ENCODE assay signal across 8 cellular contexts in the genomic region with DNA sequence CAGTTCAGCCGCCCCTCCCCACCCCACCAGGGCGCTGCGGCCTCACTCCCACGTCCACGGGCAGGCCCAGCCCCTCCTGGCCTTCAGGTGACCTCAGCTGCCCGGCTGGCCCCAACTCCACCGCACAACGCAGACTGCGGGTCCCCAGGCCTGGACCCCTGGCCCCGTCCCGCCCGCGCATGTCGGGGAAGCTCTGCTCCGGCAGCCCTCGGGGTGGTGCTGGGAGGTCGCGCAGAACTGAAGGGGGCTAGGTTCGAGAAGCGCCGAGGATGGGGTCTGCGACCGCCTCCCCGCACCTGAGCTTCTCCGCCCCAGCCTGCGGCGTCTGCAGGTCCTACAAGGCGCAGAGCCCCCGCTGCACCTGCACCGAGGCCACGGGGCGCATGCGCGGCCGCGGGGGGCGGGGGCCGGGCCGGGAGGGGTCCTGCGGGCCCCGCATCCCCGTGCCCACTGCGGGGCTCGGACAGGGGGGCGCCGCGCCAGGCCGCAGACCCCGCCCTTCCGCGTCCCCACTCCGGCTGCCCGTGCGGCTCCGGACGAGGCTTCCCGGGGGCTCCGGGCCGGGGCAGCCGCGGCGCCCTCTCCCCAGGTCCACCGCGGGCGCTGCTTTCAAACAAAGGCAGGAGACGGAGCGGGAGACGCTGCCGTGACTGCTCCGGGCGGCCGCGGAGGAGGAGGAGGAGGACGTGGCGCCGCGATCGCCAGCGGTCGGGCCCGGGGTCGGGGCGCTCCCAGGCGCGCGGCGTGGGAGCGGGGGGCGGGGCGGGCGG. TPM values are rescaled to one million over a fixed set of nuclear protein-coding genes. Genes with fewer than 3 reads are reported as not detected.
DNase-seq lines count a peak whose midpoint lies in the region; ATAC-seq lines count a peak whose summit lies in the region.

No MANE protein-coding gene starts in this region.

- H2BK5ac ChIP-seq in neuronal stem cell (ENCODE audit: low read length): peak overlapping the region; percentile 66

- no peaks in the 10 kb centered on the region for H3K36me3 ChIP-seq in MG63
- H3K36me3 ChIP-seq in neuronal stem cell (replicated peaks in 1 of 2; ENCODE audit: control insufficient read depth in 2 of 2, insufficient read depth in 2 of 2, low read length in 2 of 2): peaks cover 0 to 23% of the 10 kb centered on the region in 2 donors

- no peak for ATAC-seq in HG03196 (IDR thresholded peaks at IDR 0.05; ENCODE audit: unreplicated experiment)
- ATAC-seq in HG03175 (IDR thresholded peaks at IDR 0.05; ENCODE audit: unreplicated experiment): no peak

- H3K23ac ChIP-seq in neuronal stem cell (ENCODE audit: low read depth, low read length, poor library complexity): peak overlapping the region; percentile 97

- H4K8ac ChIP-seq in neuronal stem cell (ENCODE audit: low read depth, low read length): peak overlapping the region; percentile 82

- H3K27ac Mint-ChIP-seq in dendritic cell treated with granulocyte-macrophage colony-stimulating factor and Interleukin-4, amounts not matched to agents 40 ng/mL and 50 ng/mL, for 4 days: no peak overlapping the region

- peak overlapping the region; percentile 98 for H3K18ac ChIP-seq in neuronal stem cell (ENCODE audit: low read length)

- H3K4me1 Mint-ChIP-seq in dendritic cell treated with granulocyte-macrophage colony-stimulating factor and Interleukin-4, amounts not matched to agents 40 ng/mL and 50 ng/mL, for 4 days (ENCODE audit: low read depth): no peaks in the 10 kb centered on the region

- H3K14ac ChIP-seq in neuronal stem cell (ENCODE audit: low read length): no peak overlapping the region

- no peaks in the 10 kb centered on the region for H3K9me3 Mint-ChIP-seq in dendritic cell treated with granulocyte-macrophage colony-stimulating factor and Interleukin-4, amounts not matched to agents 40 ng/mL and 50 ng/mL, for 4 days

- H3K4me3 ChIP-seq in MG63 (peak overlapping the region; percentile 32; the same call in 1 of the 2 replicates), neuronal stem cell (ENCODE audit: low read length in 2 of 2) (peak overlapping the region; percentile 71 to 91)

- WGBS in neuronal stem cell (ENCODE audit: extremely low coverage in 2 of 2, insufficient read length in 2 of 2, insufficient replicate concordance in 1 of 2), 2 donors: no CpG with 5 or more reads among the region's 91 CpGs

- H3K36me3 Mint-ChIP-seq in dendritic cell treated with granulocyte-macrophage colony-stimulating factor and Interleukin-4, amounts not matched to agents 40 ng/mL and 50 ng/mL, for 4 days (ENCODE audit: low read depth): no peaks in the 10 kb centered on the region

- intact Hi-C loops in dendritic cell treated with granulocyte-macrophage colony-stimulating factor and Interleukin-4, amounts not matched to agents 40 ng/mL and 50 ng/mL, for 4 days (cut with micrococcal nuclease): no loop called here

- H3K27me3 ChIP-seq in MG63 (no peaks in the 10 kb centered on the region), neuronal stem cell (ENCODE audit: control insufficient read depth in 3 of 3, insufficient read depth in 3 of 3, low read depth in 1 of 3, low read length in 3 of 3) (peaks cover 0 to 47% (median 12%) of the 10 kb centered on the region in 3 experiments)

- peak overlapping the region; percentile 42 for H3K4me3 Mint-ChIP-seq in dendritic cell treated with granulocyte-macrophage colony-stimulating factor and Interleukin-4, amounts not matched to agents 40 ng/mL and 50 ng/mL, for 4 days

- H2AFZ ChIP-seq in neuronal stem cell (ENCODE audit: low read length): peak overlapping the region; percentile 93

- H2BK120ac ChIP-seq in neuronal stem cell (ENCODE audit: low read depth, low read length): no peak overlapping the region

- H2AK5ac ChIP-seq in neuronal stem cell (ENCODE audit: low read depth, low read length): no peak overlapping the region

- peak overlapping the region; percentile 65 for H3K4me2 ChIP-seq in neuronal stem cell (ENCODE audit: insufficient read depth, low read length, poor library complexity, severe bottlenecking)

- DNase-seq in COLO668 (lab: John Stamatoyannopoulos, UW; ENCODE audit: unreplicated experiment) (peak; percentile 35), MG63 (peak; percentile 29), neuronal stem cell (ENCODE audit: low spot score) (no peak), kidney tubule cell (ENCODE audit: low spot score) (no peak)
- DNase-seq in activated CD4-positive, CD25-positive, alpha-beta regulatory T cell (lab: John Stamatoyannopoulos, UW): no peak

- no peak overlapping the region for H4K91ac ChIP-seq in neuronal stem cell (ENCODE audit: low read depth, low read length, poor library complexity)

- peak overlapping the region; percentile 81 for H3K9ac ChIP-seq in neuronal stem cell (ENCODE audit: low read depth, low read length, poor library complexity)

- peak overlapping the region; percentile 85 for H2BK15ac ChIP-seq in neuronal stem cell (ENCODE audit: low read length)

- no peak overlapping the region for H3K4ac ChIP-seq in neuronal stem cell (ENCODE audit: low read length)

- peaks cover 65% of the 10 kb centered on the region for H3K27me3 Mint-ChIP-seq in dendritic cell treated with granulocyte-macrophage colony-stimulating factor and Interleukin-4, amounts not matched to agents 40 ng/mL and 50 ng/mL, for 4 days

- no peak overlapping the region for H2BK12ac ChIP-seq in neuronal stem cell (ENCODE audit: low read length)

- peaks cover 1 to 24% of the 10 kb centered on the region in 2 donors for H3K4me1 ChIP-seq in neuronal stem cell (ENCODE audit: control insufficient read depth in 2 of 2, insufficient read depth in 1 of 2, low read depth in 1 of 2, low read length in 2 of 2)

- H3K27ac ChIP-seq in neuronal stem cell (replicated peaks; ENCODE audit: low read length): no peak overlapping the region

- peaks cover 7% of the 10 kb centered on the region for H3K79me1 ChIP-seq in neuronal stem cell (ENCODE audit: low read depth, low read length)

- no peaks in the 10 kb centered on the region for H3K9me3 ChIP-seq in MG63
- H3K9me3 ChIP-seq in neuronal stem cell (replicated peaks in 1 of 2; ENCODE audit: control insufficient read depth in 2 of 2, insufficient read depth in 1 of 2, low read depth in 1 of 2, low read length in 2 of 2): no peaks in the 10 kb centered on the region

RNA-seq across cellular contexts. Expression of gene NAT8L, which starts 0.7 kb away (rescaled TPM):
- total RNA-seq in MG63 (2014; rRNA removed; shearing (Covaris generic); ENCODE audit: low replicate concordance): 2.0 and 4.3 TPM in 2 replicates
- polyA plus RNA-seq in neuronal stem cell (2013, experiment 1 of 2): 5.1 TPM
- 5.2 TPM for polyA plus RNA-seq in neuronal stem cell (2013, experiment 2 of 2)

RNA-seq across cellular contexts. Expression of gene NELFA, which starts 49.7 kb away (rescaled TPM):
- total RNA-seq in MG63 (2014; rRNA removed; shearing (Covaris generic); ENCODE audit: low replicate concordance): 4.7 and 15.0 TPM in 2 replicates
- 42.9 TPM for polyA plus RNA-seq in neuronal stem cell (2013, experiment 1 of 2)
- polyA plus RNA-seq in neuronal stem cell (2013, experiment 2 of 2): 44.3 TPM

Comparison
In these comparisons a context has a peak if more than half of its experiments do, and no peak if none do; other contexts are left out.
1. DNase-seq: peak in COLO668 (single experiment) and MG63 (single experiment); none in neuronal stem cell (single experiment), activated CD4-positive, CD25-positive, alpha-beta regulatory T cell (0 of 4) and kidney tubule cell (single experiment).